Comparison of ENCODE assay signal across 8 cellular contexts in genomic region chrX:10722804-10723364, GRCh38.
DNase-seq lines count a peak whose midpoint lies in the region; ATAC-seq and TF ChIP-seq lines count a peak whose summit lies in the region.

No MANE protein-coding gene starts in this region.

- no peaks in the 10 kb centered on the region for H3K4me1 ChIP-seq in lung (ENCODE audit: control insufficient read depth in 2 of 2, insufficient read depth in 2 of 2, low read length in 2 of 2)

- H3K9me3 ChIP-seq in lung (ENCODE audit: control insufficient read depth in 2 of 2, insufficient read depth in 1 of 2, low read length in 1 of 2): no peaks in the 10 kb centered on the region

- H3K36me3 Mint-ChIP-seq in CD14-positive monocyte: no peaks in the 10 kb centered on the region

- no peaks in the 10 kb centered on the region for H3K27me3 ChIP-seq in lung (ENCODE audit: control insufficient read depth, insufficient read depth)

- H3K36me3 ChIP-seq in lung (ENCODE audit: control insufficient read depth in 2 of 2, insufficient read depth in 2 of 2, low read length in 2 of 2): no peaks in the 10 kb centered on the region

- H3K27ac ChIP-seq in coronary artery (peak overlapping the region in 1 of 2 donors; percentile 20), lung (ENCODE audit: low read depth in 1 of 2, low read length in 1 of 2) (no peak overlapping the region)

- WGBS in lung, 2 donors: 25 to 39% methylated on average over 6 of the region's 6 CpGs

- in situ Hi-C loops in GM13977 (cut with MboI; ENCODE audit: low pct_unique_long_range_greater_than_20kb, low sequenced_read_pairs, unreplicated experiment): no loop called here

- no peak for DNase-seq in CD14-positive monocyte (ENCODE audit: low spot score)
- peak; percentile 67 for DNase-seq in GM13977 (ENCODE audit: low spot score)
- peak; percentile 23 for DNase-seq in SW480 (ENCODE audit: low spot score)
- DNase-seq in coronary artery (ENCODE audit: low spot score): no peak
- peak; percentile 45 for DNase-seq in lung (ENCODE audit: low spot score)
- peak; percentile 39 for DNase-seq in stromal cell of bone marrow (ENCODE audit: low read depth)

- no peaks in the 10 kb centered on the region for H3K4me1 Mint-ChIP-seq in CD14-positive monocyte

- intact Hi-C loops in CD14-positive monocyte (cut with micrococcal nuclease): loop anchor here (5.0 kb wide), 2 partner anchors 531 to 536 kb away; no protein-coding TSS in a partner anchor

- H3K27me3 Mint-ChIP-seq in CD14-positive monocyte (ENCODE audit: low read depth in 3 of 3): peaks cover 0 to 2% (median under 1%) of the 10 kb centered on the region in 3 donors

- peaks cover 0 to 1% (median 0%) of the 10 kb centered on the region in 7 donors for H3K9me3 Mint-ChIP-seq in CD14-positive monocyte

- H3K27ac Mint-ChIP-seq in CD14-positive monocyte: no peak overlapping the region

- ATAC-seq in lung (ENCODE audit: insufficient read depth, low FRiP score) (peak; percentile 69), GM21528 (IDR thresholded peaks at IDR 0.05; ENCODE audit: low FRiP score, unreplicated experiment) (no peak)

- no peak overlapping the region for H3K4me3 ChIP-seq in coronary artery
- no peak overlapping the region for H3K4me3 ChIP-seq in lung

- TF ChIP-seq RAD21 in Ishikawa (IDR thresholded peaks at IDR 0.05; ENCODE audit: low read depth): peak; percentile 65

- no peak for TF ChIP-seq EP300 in Ishikawa (IDR thresholded peaks at IDR 0.05; ENCODE audit: borderline replicate concordance)

- TF ChIP-seq CTCF in CD14-positive monocyte (IDR thresholded peaks at IDR 0.05) (peak; percentile 69), GM13977 (IDR thresholded peaks at IDR 0.05; ENCODE audit: extremely low read depth, insufficient read depth, missing control alignments) (peak; percentile 80), coronary artery (IDR thresholded peaks at IDR 0.05) (peak; percentile 57), lung (IDR thresholded peaks at IDR 0.05; ENCODE audit: control extremely low read depth, extremely low read depth) (peak; percentile 35)

- no peak overlapping the region for H3K4me3 Mint-ChIP-seq in CD14-positive monocyte

TF ChIP-seq in Ishikawa, 13 proteins besides CTCF, POLR2A, EP300 and RAD21:
- TF ChIP-seq TCF12 (IDR thresholded peaks at IDR 0.05; ENCODE audit: low read depth): no peak
- no peak for TF ChIP-seq YY1 (IDR thresholded peaks at IDR 0.05; ENCODE audit: low read depth)
- TF ChIP-seq CEBPB (IDR thresholded peaks at IDR 0.05): no peak
- no peak for TF ChIP-seq FOXM1 (IDR thresholded peaks at IDR 0.05; ENCODE audit: borderline replicate concordance, low read depth)
- TF ChIP-seq USF1 (IDR thresholded peaks at IDR 0.05): no peak
- no peak for TF ChIP-seq TEAD4 (IDR thresholded peaks at IDR 0.05)
- no peak for TF ChIP-seq TAF1 (IDR thresholded peaks at IDR 0.05; ENCODE audit: low read depth)
- TF ChIP-seq REST (IDR thresholded peaks at IDR 0.05; ENCODE audit: low read depth): no peak
- TF ChIP-seq NFIC (IDR thresholded peaks at IDR 0.05): no peak
- no peak for TF ChIP-seq ZBTB7A (IDR thresholded peaks at IDR 0.05; ENCODE audit: low read depth)
- TF ChIP-seq EGR1 (IDR thresholded peaks at IDR 0.05): no peak
- no peak for TF ChIP-seq CREB1 (IDR thresholded peaks at IDR 0.05; ENCODE audit: low read depth)
- no peak for TF ChIP-seq MAX (IDR thresholded peaks at IDR 0.05)
TF ChIP-seq in Ishikawa: peak in this region for 0.

Comparison
In these comparisons a context has a peak if more than half of its experiments do, and no peak if none do; other contexts are left out.
1. DNase-seq: peak in GM13977 (single experiment), SW480 (single experiment), lung (single experiment) and stromal cell of bone marrow (single experiment); none in CD14-positive monocyte (single experiment) and coronary artery (single experiment).
2. Peak in every context shown above with its lines, with median percentiles within 50 percentile points of each other: CTCF ChIP-seq.